ENCODE assay signal across 1 cellular context in genomic region chr3:79139395-79140060, GRCh38.
TF ChIP-seq lines count a peak whose summit lies in the region.

No MANE protein-coding gene starts in this region.

TF ChIP-seq in H1, 55 proteins besides CTCF, POLR2A, EP300 and RAD21 (continued from another document):
- TF ChIP-seq CHD7 (IDR thresholded peaks at IDR 0.05; ENCODE audit: insufficient replicate concordance, low read length), result no peak
- no peak for TF ChIP-seq RNF2 (IDR thresholded peaks at IDR 0.05; ENCODE audit: borderline replicate concordance, low read depth, low read length, missing control alignments, poor library complexity, severe bottlenecking)
